Comparison of ENCODE assay signal across 31 cellular contexts in genomic region chrX:143945171-143945570, GRCh38.
"Had no signal": no experiment of that assay in that cellular context is flagged by ENCODE, and none has a peak within 500 bp of the region (broad histone marks: within the 10 kb centered on the region; RNA-seq: fewer than 3 reads in every experiment).

No MANE protein-coding gene starts in this region.

- H3K9me3 ChIP-seq: adrenal gland, body of pancreas, gastrocnemius medialis had no signal

- ATAC-seq: activated CD4-positive, CD25-positive, alpha-beta regulatory T cell treated with anti-CD3 and anti-CD28 coated beads, Interleukin-2, amount 50 U/mL, for 24 hours; activated CD8-positive, alpha-beta T cell treated with anti-CD3 and anti-CD28 coated beads for 36 hours; activated naive CD8-positive, alpha-beta T cell treated with anti-CD3 and anti-CD28 coated beads, Interleukin-2, amount 50 U/mL, for 24 hours; body of pancreas; gastrocnemius medialis; heart left ventricle; T-cell; T-helper 17 cell had no signal

- DNase-seq: activated B cell treated with CpG ODN at 0.5 μM for 24 hours; activated CD4-positive, alpha-beta T cell treated with anti-CD3 and anti-CD28 coated beads for 48 hours; activated CD4-positive, alpha-beta T cell treated with anti-CD3 and anti-CD28 coated beads, Interleukin-2, amount 50 U/mL, for 1 hour; activated CD4-positive, alpha-beta T cell treated with anti-CD3 and anti-CD28 coated beads, Interleukin-2, amount 50 U/mL, for 48 hours; activated CD8-positive, alpha-beta memory T cell treated with anti-CD3 and anti-CD28 coated beads for 24 hours; activated CD8-positive, alpha-beta memory T cell treated with anti-CD3 and anti-CD28 coated beads, Interleukin-2, amount 50 U/mL, for 4 hours; activated CD8-positive, alpha-beta T cell treated with anti-CD3 and anti-CD28 coated beads for 36 hours; activated effector memory CD4-positive, alpha-beta T cell treated with anti-CD3 and anti-CD28 coated beads, Interleukin-2, amount 50 U/mL, for 16 hours; activated naive CD4-positive, alpha-beta T cell treated with anti-CD3 and anti-CD28 coated beads for 36 hours; activated naive CD8-positive, alpha-beta T cell treated with anti-CD3 and anti-CD28 coated beads for 36 hours; activated naive CD8-positive, alpha-beta T cell treated with anti-CD3 and anti-CD28 coated beads, Interleukin-2, amount 50 U/mL, for 24 hours; activated T-cell treated with anti-CD3 and anti-CD28 coated beads, Interleukin-2, amount 50 U/mL, for 1 hour; activated T-cell treated with anti-CD3 and anti-CD28 coated beads, Interleukin-2, amount 50 U/mL, for 48 hours; adrenal gland; amygdala; aorta; body of pancreas; dorsolateral prefrontal cortex; effector memory CD4-positive, alpha-beta T cell; endodermal cell; foreskin fibroblast; gastrocnemius medialis; glutamatergic neuron; heart left ventricle; SW 1271; T-cell; T-helper 17 cell; T1000; WERI-Rb-1 had no signal

- H3K4me3 ChIP-seq: adrenal gland, body of pancreas, coronary artery, dorsolateral prefrontal cortex, gastrocnemius medialis, heart left ventricle had no signal

- H3K27me3 ChIP-seq: adrenal gland, body of pancreas, gastrocnemius medialis, heart left ventricle had no signal

- H3K27ac ChIP-seq: adrenal gland, body of pancreas, coronary artery, dorsolateral prefrontal cortex, gastrocnemius medialis, heart left ventricle, WERI-Rb-1 had no signal

- H3K4me1 ChIP-seq: adrenal gland, body of pancreas, gastrocnemius medialis, heart left ventricle had no signal

- H3K36me3 ChIP-seq: adrenal gland, gastrocnemius medialis, heart left ventricle, WERI-Rb-1 had no signal
